In genomic region chr6:77433888-77434287, GRCh38 we compare ENCODE assay signal across 36 cellular contexts. TPM values are rescaled to one million over a fixed set of nuclear protein-coding genes. Genes with fewer than 3 reads are reported as not detected.
"Had no signal": no experiment of that assay in that cellular context is flagged by ENCODE, and none has a peak within 500 bp of the region (broad histone marks: within the 10 kb centered on the region; RNA-seq: fewer than 3 reads in every experiment).

No MANE protein-coding gene starts in this region.

- H3K9me3 ChIP-seq: Peyer's patch, SJSA1 had no signal

- H3K4me1 ChIP-seq: Peyer's patch, SJSA1 had no signal

- H3K36me3 ChIP-seq: Peyer's patch, SJSA1 had no signal

- H3K9me3 Mint-ChIP-seq: activated CD4-positive, alpha-beta memory T cell treated with anti-CD3 and anti-CD28 coated beads for 36 hours; brain had no signal

- H3K27ac ChIP-seq: Peyer's patch, SJSA1 had no signal

- H3K4me1 Mint-ChIP-seq: activated CD4-positive, alpha-beta T cell treated with anti-CD3 and anti-CD28 coated beads for 36 hours; activated CD4-positive, alpha-beta T cell treated with anti-CD3 and anti-CD28 coated beads, Interleukin-2, amount 10 ng/mL, durations not matched to agents 7 days and 5 days; activated CD8-positive, alpha-beta memory T cell treated with anti-CD3 and anti-CD28 coated beads, Interleukin-2, amount 10 ng/mL, durations not matched to agents 7 days and 5 days; activated naive CD4-positive, alpha-beta T cell treated with anti-CD3 and anti-CD28 coated beads, Interleukin-2, amount 10 ng/mL, durations not matched to agents 7 days and 5 days; activated naive CD8-positive, alpha-beta T cell treated with anti-CD3 and anti-CD28 coated beads, Interleukin-2, amount 50 U/mL, for 24 hours; brain had no signal

- H3K27me3 Mint-ChIP-seq: activated CD4-positive, alpha-beta memory T cell treated with anti-CD3 and anti-CD28 coated beads for 36 hours; activated CD4-positive, alpha-beta T cell treated with anti-CD3 and anti-CD28 coated beads for 36 hours; activated CD4-positive, alpha-beta T cell treated with anti-CD3 and anti-CD28 coated beads, Interleukin-2, amount 10 ng/mL, durations not matched to agents 7 days and 5 days; activated CD8-positive, alpha-beta memory T cell treated with anti-CD3 and anti-CD28 coated beads, Interleukin-2, amount 10 ng/mL, durations not matched to agents 7 days and 5 days; activated naive CD4-positive, alpha-beta T cell treated with anti-CD3 and anti-CD28 coated beads, Interleukin-2, amount 10 ng/mL, durations not matched to agents 7 days and 5 days; activated naive CD8-positive, alpha-beta T cell; brain had no signal

- H3K4me3 ChIP-seq: Peyer's patch, SJSA1 had no signal

- DNase-seq: activated CD4-positive, alpha-beta memory T cell treated with anti-CD3 and anti-CD28 coated beads for 36 hours; activated CD4-positive, alpha-beta T cell treated with anti-CD3 and anti-CD28 coated beads for 36 hours; activated CD4-positive, alpha-beta T cell treated with anti-CD3 and anti-CD28 coated beads, Interleukin-2, amount 10 ng/mL, durations not matched to agents 7 days and 5 days; activated CD8-positive, alpha-beta memory T cell treated with anti-CD3 and anti-CD28 coated beads for 24 hours; activated CD8-positive, alpha-beta memory T cell treated with anti-CD3 and anti-CD28 coated beads, Interleukin-2, amount 10 ng/mL, durations not matched to agents 7 days and 5 days; activated CD8-positive, alpha-beta memory T cell treated with anti-CD3 and anti-CD28 coated beads, Interleukin-2, amount 50 U/mL, for 48 hours; activated effector memory CD4-positive, alpha-beta T cell treated with Interleukin-2 at 50 U/mL for 16 hours; activated naive CD4-positive, alpha-beta T cell treated with anti-CD3 and anti-CD28 coated beads, Interleukin-2, amount 10 ng/mL, durations not matched to agents 7 days and 5 days; activated naive CD8-positive, alpha-beta T cell treated with anti-CD3 and anti-CD28 coated beads, Interleukin-2, amount 50 U/mL, for 24 hours; activated T-cell treated with anti-CD3 and anti-CD28 coated beads, Interleukin-2, amount 50 U/mL, for 48 hours; anterior cingulate cortex; caudate nucleus; cerebellar nuclear complex; Karpas-422; NCI-H1105; NCI-H1417 treated with DMSO at 0.1 percent for 48 hours; NCI-H187 treated with DMSO at 0.1 percent for 48 hours; NCI-H2081 treated with DMSO at 0.1 percent for 48 hours; NCI-H226; NCI-H446 treated with DMSO at 0.1 percent for 48 hours; NCI-H524; NCI-H69; NK-92 treated with Interleukin-12 subunit alpha and Interleukin-12 subunit beta, amount 100 ng/mL, for 24 hours; PC-3; Peyer's patch; RPMI8226; SHP77 treated with DMSO at 0.1 percent for 48 hours; SW 1271; T1000 had no signal

- H3K27ac Mint-ChIP-seq: activated CD4-positive, alpha-beta memory T cell treated with anti-CD3 and anti-CD28 coated beads for 36 hours; activated CD4-positive, alpha-beta T cell treated with anti-CD3 and anti-CD28 coated beads for 36 hours; activated CD4-positive, alpha-beta T cell treated with anti-CD3 and anti-CD28 coated beads, Interleukin-2, amount 10 ng/mL, durations not matched to agents 7 days and 5 days; activated CD8-positive, alpha-beta memory T cell treated with anti-CD3 and anti-CD28 coated beads, Interleukin-2, amount 10 ng/mL, durations not matched to agents 7 days and 5 days; activated naive CD4-positive, alpha-beta T cell treated with anti-CD3 and anti-CD28 coated beads, Interleukin-2, amount 10 ng/mL, durations not matched to agents 7 days and 5 days; activated naive CD8-positive, alpha-beta T cell; activated naive CD8-positive, alpha-beta T cell treated with anti-CD3 and anti-CD28 coated beads, Interleukin-2, amount 50 U/mL, for 24 hours; brain had no signal

- H3K36me3 Mint-ChIP-seq: activated CD4-positive, alpha-beta memory T cell treated with anti-CD3 and anti-CD28 coated beads for 36 hours; activated CD8-positive, alpha-beta memory T cell treated with anti-CD3 and anti-CD28 coated beads, Interleukin-2, amount 10 ng/mL, durations not matched to agents 7 days and 5 days; activated naive CD4-positive, alpha-beta T cell treated with anti-CD3 and anti-CD28 coated beads, Interleukin-2, amount 10 ng/mL, durations not matched to agents 7 days and 5 days; activated naive CD8-positive, alpha-beta T cell; brain had no signal

- H3K4me3 Mint-ChIP-seq: activated CD4-positive, alpha-beta memory T cell treated with anti-CD3 and anti-CD28 coated beads for 36 hours; activated CD4-positive, alpha-beta T cell treated with anti-CD3 and anti-CD28 coated beads for 36 hours; activated CD4-positive, alpha-beta T cell treated with anti-CD3 and anti-CD28 coated beads, Interleukin-2, amount 10 ng/mL, durations not matched to agents 7 days and 5 days; activated CD8-positive, alpha-beta memory T cell treated with anti-CD3 and anti-CD28 coated beads, Interleukin-2, amount 10 ng/mL, durations not matched to agents 7 days and 5 days; activated naive CD4-positive, alpha-beta T cell treated with anti-CD3 and anti-CD28 coated beads, Interleukin-2, amount 10 ng/mL, durations not matched to agents 7 days and 5 days; activated naive CD8-positive, alpha-beta T cell; activated naive CD8-positive, alpha-beta T cell treated with anti-CD3 and anti-CD28 coated beads, Interleukin-2, amount 50 U/mL, for 24 hours; brain had no signal

- ATAC-seq: activated CD4-positive, alpha-beta T cell treated with anti-CD3 and anti-CD28 coated beads for 36 hours; activated CD4-positive, CD25-positive, alpha-beta regulatory T cell treated with anti-CD3 and anti-CD28 coated beads, Interleukin-2, amount 50 U/mL, for 24 hours; activated CD8-positive, alpha-beta memory T cell treated with anti-CD3 and anti-CD28 coated beads, Interleukin-2, amount 10 ng/mL, durations not matched to agents 7 days and 5 days; activated naive CD8-positive, alpha-beta T cell treated with anti-CD3 and anti-CD28 coated beads, Interleukin-2, amount 50 U/mL, for 24 hours; PC-3 had no signal

- H3K27me3 ChIP-seq: Peyer's patch, SJSA1 had no signal

RNA-seq across cellular contexts. Expression of gene HTR1B, which starts 29.4 kb away (rescaled TPM):
- total RNA-seq: activated CD4-positive, alpha-beta memory T cell treated with anti-CD3 and anti-CD28 coated beads for 36 hours; activated CD4-positive, alpha-beta T cell treated with anti-CD3 and anti-CD28 coated beads for 36 hours; activated CD4-positive, alpha-beta T cell treated with anti-CD3 and anti-CD28 coated beads, Interleukin-2, amount 10 ng/mL, durations not matched to agents 7 days and 5 days; activated CD8-positive, alpha-beta memory T cell treated with anti-CD3 and anti-CD28 coated beads, Interleukin-2, amount 10 ng/mL, durations not matched to agents 7 days and 5 days; MCF 10A; PC-3; SJSA1; T-helper 1 cell treated with Interleukin-12 subunit alpha and Interleukin-12 subunit beta and Interleukin-4 antibody, amounts not matched to agents 30 ng/mL and 1 ng/mL, for 36 hours; T-helper 2 cell treated with Interferon-gamma antibody and Interleukin-4, amounts not matched to agents 100 ng/mL and 5 ng/mL, for 36 hours had no signal
